Comparison of ENCODE assay signal across 1 cellular context in genomic region chr17:41691031-41691777, GRCh38.
A peak's percentile ranks its signal among the peaks of the same experiment; 100 is the strongest.
TF ChIP-seq lines count a peak whose summit lies in the region.

No MANE protein-coding gene starts in this region.

TF ChIP-seq in GM12878, 131 proteins besides CTCF, POLR2A, EP300 and RAD21:
- TF ChIP-seq, protein P1, sequence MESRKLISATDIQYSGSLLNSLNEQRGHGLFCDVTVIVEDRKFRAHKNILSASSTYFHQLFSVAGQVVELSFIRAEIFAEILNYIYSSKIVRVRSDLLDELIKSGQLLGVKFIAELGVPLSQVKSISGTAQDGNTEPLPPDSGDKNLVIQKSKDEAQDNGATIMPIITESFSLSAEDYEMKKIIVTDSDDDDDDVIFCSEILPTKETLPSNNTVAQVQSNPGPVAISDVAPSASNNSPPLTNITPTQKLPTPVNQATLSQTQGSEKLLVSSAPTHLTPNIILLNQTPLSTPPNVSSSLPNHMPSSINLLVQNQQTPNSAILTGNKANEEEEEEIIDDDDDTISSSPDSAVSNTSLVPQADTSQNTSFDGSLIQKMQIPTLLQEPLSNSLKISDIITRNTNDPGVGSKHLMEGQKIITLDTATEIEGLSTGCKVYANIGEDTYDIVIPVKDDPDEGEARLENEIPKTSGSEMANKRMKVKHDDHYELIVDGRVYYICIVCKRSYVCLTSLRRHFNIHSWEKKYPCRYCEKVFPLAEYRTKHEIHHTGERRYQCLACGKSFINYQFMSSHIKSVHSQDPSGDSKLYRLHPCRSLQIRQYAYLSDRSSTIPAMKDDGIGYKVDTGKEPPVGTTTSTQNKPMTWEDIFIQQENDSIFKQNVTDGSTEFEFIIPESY (IDR thresholded peaks at IDR 0.05): no peak
- TF ChIP-seq POLR2AphosphoS2 (IDR thresholded peaks at IDR 0.05; ENCODE audit: low read depth, low read length): peak; percentile 47
- no peak for TF ChIP-seq E2F4 (IDR thresholded peaks at IDR 0.05; ENCODE audit: low read depth, low read length)
- TF ChIP-seq SMAD5 (IDR thresholded peaks at IDR 0.05; ENCODE audit: low read depth): 0 out of 2 replicates have a peak, but pooled peaks have one; percentile 11
- TF ChIP-seq GATAD2B (conservative IDR thresholded peaks at IDR 0.05; ENCODE audit: low read depth): no peak
- TF ChIP-seq TCF3 (IDR thresholded peaks at IDR 0.05; ENCODE audit: borderline replicate concordance, insufficient read depth, low read depth, low read length): no peak
- TF ChIP-seq POLR2AphosphoS5 (IDR thresholded peaks at IDR 0.05; ENCODE audit: low read length): peak; percentile 86
- 0 out of 2 replicates have a peak, but pooled peaks have one; percentile 12 for TF ChIP-seq BMI1 (IDR thresholded peaks at IDR 0.05; ENCODE audit: borderline replicate concordance)
